29 cellular contexts compared by ENCODE assay signal in genomic region chr19:5006821-5007220, GRCh38.
"Had no signal": no experiment of that assay in that cellular context is flagged by ENCODE, and none has a peak within 500 bp of the region (broad histone marks: within the 10 kb centered on the region; RNA-seq: fewer than 3 reads in every experiment).

No MANE protein-coding gene starts in this region.

- ATAC-seq: activated CD4-positive, alpha-beta T cell treated with anti-CD3 and anti-CD28 coated beads for 36 hours; activated CD8-positive, alpha-beta memory T cell treated with anti-CD3 and anti-CD28 coated beads, Interleukin-2, amount 10 ng/mL, durations not matched to agents 7 days and 5 days; activated CD8-positive, alpha-beta T cell treated with anti-CD3 and anti-CD28 coated beads, Interleukin-2, amount 10 ng/mL, durations not matched to agents 7 days and 5 days; activated naive CD4-positive, alpha-beta T cell treated with anti-CD3 and anti-CD28 coated beads, Interleukin-2, amount 50 U/mL, for 72 hours; gastroesophageal sphincter; T-helper 17 cell had no signal

- DNase-seq: activated CD4-positive, alpha-beta memory T cell treated with anti-CD3 and anti-CD28 coated beads for 36 hours; activated CD4-positive, alpha-beta T cell treated with anti-CD3 and anti-CD28 coated beads for 36 hours; activated CD4-positive, alpha-beta T cell treated with anti-CD3 and anti-CD28 coated beads, Interleukin-2, amount 10 ng/mL, durations not matched to agents 24 days and 14 days; activated CD4-positive, CD25-positive, alpha-beta regulatory T cell; activated CD4-positive, CD25-positive, alpha-beta regulatory T cell treated with anti-CD3 and anti-CD28 coated beads, Interleukin-2, amount 50 U/mL, for 72 hours; activated CD8-positive, alpha-beta memory T cell treated with anti-CD3 and anti-CD28 coated beads, Interleukin-2, amount 10 ng/mL, durations not matched to agents 7 days and 5 days; activated CD8-positive, alpha-beta memory T cell treated with anti-CD3 and anti-CD28 coated beads, Interleukin-2, amount 50 U/mL, for 4 hours; activated CD8-positive, alpha-beta T cell treated with anti-CD3 and anti-CD28 coated beads, Interleukin-2, amount 10 ng/mL, durations not matched to agents 7 days and 5 days; activated gamma-delta T cell; activated naive CD4-positive, alpha-beta T cell; activated naive CD4-positive, alpha-beta T cell treated with anti-CD3 and anti-CD28 coated beads, Interleukin-2, amount 10 ng/mL, durations not matched to agents 7 days and 5 days; activated naive CD8-positive, alpha-beta T cell treated with anti-CD3 and anti-CD28 coated beads, Interleukin-2, amount 10 ng/mL, durations not matched to agents 7 days and 5 days; activated T-cell treated with anti-CD3 and anti-CD28 coated beads, Interleukin-2, amount 50 U/mL, for 1 hour; activated T-cell treated with anti-CD3 and anti-CD28 coated beads, Interleukin-2, amount 50 U/mL, for 48 hours; central memory CD4-positive, alpha-beta T cell; cerebellar nuclear complex; colonic mucosa; effector CD8-positive, alpha-beta T cell; esophagus squamous epithelium; foreskin melanocyte; T-helper 1 cell; T-helper 17 cell; T1000 had no signal

- H3K4me3 ChIP-seq: ascending aorta, breast epithelium, cardiac muscle cell, colonic mucosa, esophagus squamous epithelium, gastroesophageal sphincter had no signal

- H3K9me3 ChIP-seq: ascending aorta, breast epithelium, colonic mucosa, esophagus squamous epithelium had no signal

- H3K36me3 ChIP-seq: ascending aorta, breast epithelium, cardiac muscle cell, colonic mucosa had no signal

- H3K27me3 ChIP-seq: ascending aorta, breast epithelium, cardiac muscle cell, colonic mucosa, esophagus squamous epithelium, gastroesophageal sphincter had no signal

- H3K27ac ChIP-seq: ascending aorta, breast epithelium, cardiac muscle cell, colonic mucosa, epithelial cell of prostate, esophagus squamous epithelium, gastroesophageal sphincter had no signal

- H3K4me1 ChIP-seq: breast epithelium had no signal
